In genomic region chr18:58998421-58999203, GRCh38 we compare ENCODE assay signal across 8 cellular contexts.
DNase-seq lines count a peak whose midpoint lies in the region; ATAC-seq and TF ChIP-seq lines count a peak whose summit lies in the region.

No MANE protein-coding gene starts in this region.

- CTCF ChIA-PET in RWPE1 (lab: Yijun Ruan, JAX) (no interaction called here), GM10248 (lab: Yijun Ruan, JAX) (interaction anchor here (1.4 kb wide), 1 partner anchor 24 kb away, joined by 3 read pairs; no protein-coding TSS in a partner anchor)

- no peak for TF ChIP-seq CTCF in RWPE1 (conservative IDR thresholded peaks at IDR 0.05; ENCODE audit: low read depth)
- TF ChIP-seq CTCF in GM10248 (IDR thresholded peaks at IDR 0.05; ENCODE audit: control extremely low read depth, extremely low read depth, low read depth, missing control alignments): no peak

- H3K4me3 ChIP-seq in subcutaneous abdominal adipose tissue (ENCODE audit: low read depth in 1 of 5, low read length in 5 of 5): peak overlapping the region in 2 of 5 donors; percentile 26 to 38

- peak overlapping the region; percentile 61; the same call in 1 of the 2 replicates for H3K27ac ChIP-seq in RWPE1
- H3K27ac ChIP-seq in subcutaneous abdominal adipose tissue (ENCODE audit: low read depth, low read length): peak overlapping the region; percentile 32

- H3K9ac ChIP-seq in subcutaneous abdominal adipose tissue (ENCODE audit: low read length in 5 of 5): no peak overlapping the region

- H3K36me3 ChIP-seq in subcutaneous abdominal adipose tissue (ENCODE audit: control insufficient read depth in 5 of 5, insufficient read depth in 5 of 5, low read length in 5 of 5): no peaks in the 10 kb centered on the region

- H3K4me1 ChIP-seq in subcutaneous abdominal adipose tissue (ENCODE audit: control insufficient read depth in 5 of 5, insufficient read depth in 5 of 5, low read length in 5 of 5): peaks cover 5 to 29% (median 19%) of the 10 kb centered on the region in 5 donors

- H3K27me3 ChIP-seq in subcutaneous abdominal adipose tissue (ENCODE audit: control insufficient read depth in 5 of 5, insufficient read depth in 4 of 5, low read length in 5 of 5): no peaks in the 10 kb centered on the region

- DNase-seq in RWPE1 (ENCODE audit: low spot score) (no peak), glomerular visceral epithelial cell (ENCODE audit: extremely low spot score) (peak; percentile 35), GM10248 (ENCODE audit: extremely low spot score) (no peak), NCI-H2171 (lab: John Stamatoyannopoulos, UW) (no peak)

- no peaks in the 10 kb centered on the region for H3K9me3 ChIP-seq in subcutaneous abdominal adipose tissue (ENCODE audit: control insufficient read depth in 5 of 5, low read length in 5 of 5)

- ATAC-seq in GM21717 (IDR thresholded peaks at IDR 0.05; ENCODE audit: unreplicated experiment): peak; percentile 70
- no peak for ATAC-seq in HG03159 (IDR thresholded peaks at IDR 0.05; ENCODE audit: unreplicated experiment)
- ATAC-seq in HG03108 (IDR thresholded peaks at IDR 0.05; ENCODE audit: unreplicated experiment): no peak

- POLR2A ChIA-PET in RWPE1 (lab: Yijun Ruan, JAX; ENCODE audit: low non-redundant PET) (no interaction called here), GM10248 (lab: Yijun Ruan, JAX) (no interaction called here)
